ENCODE assay signal across 3 cellular contexts in genomic region chr4:2795558-2796260, GRCh38.
TF ChIP-seq lines count a peak whose summit lies in the region.

No MANE protein-coding gene starts in this region.

TF ChIP-seq in SK-N-SH, 30 proteins besides CTCF, POLR2A, EP300 and RAD21:
- TF ChIP-seq TAF1 (IDR thresholded peaks at IDR 0.05; ENCODE audit: borderline replicate concordance, low read depth, low read length) (no peak), ZBTB33 (IDR thresholded peaks at IDR 0.05; ENCODE audit: borderline replicate concordance, low read depth) (no peak), GABPA (IDR thresholded peaks at IDR 0.05; ENCODE audit: low read depth) (no peak), MXI1 (IDR thresholded peaks at IDR 0.05; ENCODE audit: low read depth, low read length) (no peak), SMC3 (IDR thresholded peaks at IDR 0.05; ENCODE audit: low read depth, low read length) (no peak)

TF ChIP-seq in SK-N-SH treated with all-trans-retinoic acid at 6 μM for 48 hours, 23 proteins besides CTCF, POLR2A, EP300 and RAD21:
- TF ChIP-seq ZC3H10 (CRISPR knock-in tag; IDR thresholded peaks at IDR 0.05) (no peak), ZNF70 (CRISPR knock-in tag; IDR thresholded peaks at IDR 0.05) (no peak), ZFP30 (CRISPR knock-in tag; IDR thresholded peaks at IDR 0.05) (no peak), GLIS3 (CRISPR knock-in tag; IDR thresholded peaks at IDR 0.05) (no peak), ESRRG (CRISPR knock-in tag; IDR thresholded peaks at IDR 0.05) (no peak)
TF ChIP-seq in SK-N-SH treated with all-trans-retinoic acid at 6 μM for 48 hours: peak in this region for 0.

TF ChIP-seq in HepG2, 621 proteins besides CTCF, POLR2A, EP300 and RAD21:
- TF ChIP-seq ADNP (CRISPR knock-in tag; IDR thresholded peaks at IDR 0.05), result 0 out of 2 replicates have a peak, but pooled peaks have one; percentile 34
- TF ChIP-seq ZMYM3 (CRISPR knock-in tag; IDR thresholded peaks at IDR 0.05), result 0 out of 2 replicates have a peak, but pooled peaks have one; percentile 42
- peak; percentile 87 for TF ChIP-seq ZNF629 (CRISPR knock-in tag; conservative IDR thresholded peaks at IDR 0.05)
- TF ChIP-seq DMAP1 (CRISPR knock-in tag; IDR thresholded peaks at IDR 0.05), result no peak
